ENCODE assay signal across 1 cellular context in the genomic region with DNA sequence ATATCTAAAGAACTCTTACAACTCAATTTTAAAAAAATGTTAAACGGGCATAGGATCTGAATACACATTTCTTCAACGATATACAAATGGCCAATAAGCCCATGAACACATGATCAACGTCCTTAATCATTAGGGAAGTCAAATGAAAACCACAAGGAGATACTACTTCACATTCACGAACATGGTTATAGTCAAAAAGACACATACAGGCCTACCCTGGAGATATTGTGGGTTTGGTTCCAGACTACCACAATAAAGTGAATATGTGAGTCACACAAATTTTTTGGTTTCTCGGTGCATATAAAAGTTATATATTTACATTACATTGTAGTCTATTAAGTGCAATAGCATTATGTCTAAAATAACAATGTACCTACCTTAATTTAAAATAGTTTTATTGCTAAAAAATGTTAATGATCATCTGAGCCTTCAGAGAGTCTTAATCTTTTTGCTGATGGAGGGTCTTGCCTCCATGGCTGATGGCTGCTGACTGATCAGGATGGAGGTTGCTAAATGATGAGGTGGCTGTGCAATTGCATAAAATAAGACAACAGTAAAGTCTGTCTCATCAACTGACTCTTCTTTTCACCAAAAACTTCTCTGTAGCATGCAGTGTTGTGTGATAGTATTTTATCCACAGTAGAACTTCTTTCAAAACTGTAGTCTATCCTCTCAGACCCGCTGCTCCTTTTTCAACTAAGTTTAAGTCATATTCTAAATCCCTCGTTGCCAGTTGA.
TF ChIP-seq lines count a peak whose summit lies in the region.

No MANE protein-coding gene starts in this region.

TF ChIP-seq in GM12878, 131 proteins besides CTCF, POLR2A, EP300 and RAD21:
- TF ChIP-seq, protein P1, sequence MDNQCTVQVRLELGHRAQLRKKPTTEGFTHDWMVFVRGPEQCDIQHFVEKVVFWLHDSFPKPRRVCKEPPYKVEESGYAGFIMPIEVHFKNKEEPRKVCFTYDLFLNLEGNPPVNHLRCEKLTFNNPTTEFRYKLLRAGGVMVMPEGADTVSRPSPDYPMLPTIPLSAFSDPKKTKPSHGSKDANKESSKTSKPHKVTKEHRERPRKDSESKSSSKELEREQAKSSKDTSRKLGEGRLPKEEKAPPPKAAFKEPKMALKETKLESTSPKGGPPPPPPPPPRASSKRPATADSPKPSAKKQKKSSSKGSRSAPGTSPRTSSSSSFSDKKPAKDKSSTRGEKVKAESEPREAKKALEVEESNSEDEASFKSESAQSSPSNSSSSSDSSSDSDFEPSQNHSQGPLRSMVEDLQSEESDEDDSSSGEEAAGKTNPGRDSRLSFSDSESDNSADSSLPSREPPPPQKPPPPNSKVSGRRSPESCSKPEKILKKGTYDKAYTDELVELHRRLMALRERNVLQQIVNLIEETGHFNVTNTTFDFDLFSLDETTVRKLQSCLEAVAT (IDR thresholded peaks at IDR 0.05) = no peak
- TF ChIP-seq RUNX3 (IDR thresholded peaks at IDR 0.05; ENCODE audit: low read length) = peak; percentile 67
TF ChIP-seq in GM12878: peak in this region for 1.
